ENCODE assay signal across 9 cellular contexts in genomic region chr1:172894345-172895049, GRCh38.
DNase-seq lines count a peak whose midpoint lies in the region; ATAC-seq and TF ChIP-seq lines count a peak whose summit lies in the region.
"Had no signal": no experiment of that assay in that cellular context is flagged by ENCODE, and none has a peak within 500 bp of the region (broad histone marks: within the 10 kb centered on the region; RNA-seq: fewer than 3 reads in every experiment).

No MANE protein-coding gene starts in this region.

- ATAC-seq in DND-41 (ENCODE audit: insufficient read depth, low read depth) (peak; percentile 71), GM21723 (IDR thresholded peaks at IDR 0.05; ENCODE audit: unreplicated experiment) (peak; percentile 5), GM23338 (no peak)

- H3K27me3 ChIP-seq in DND-41 (ENCODE audit: insufficient read depth, low read length, poor library complexity) (no peaks in the 10 kb centered on the region), SJSA1 (replicated peaks) (no peaks in the 10 kb centered on the region), mesenchymal stem cell (ENCODE audit: control insufficient read depth in 1 of 2, insufficient read depth in 1 of 2, low read length in 2 of 2) (no peaks in the 10 kb centered on the region), GM23338 (ENCODE audit: insufficient read depth) (no peaks in the 10 kb centered on the region)
- H3K27me3 ChIP-seq: vagina had no signal

- H3K4me1 ChIP-seq in DND-41 (ENCODE audit: insufficient read depth, low read length) (peaks cover 39% of the 10 kb centered on the region), SJSA1 (replicated peaks) (peaks cover 60% of the 10 kb centered on the region), mesenchymal stem cell (ENCODE audit: control insufficient read depth, insufficient read depth, low read depth, low read length) (no peaks in the 10 kb centered on the region), GM23338 (ENCODE audit: insufficient read depth) (no peaks in the 10 kb centered on the region)
- H3K4me1 ChIP-seq: vagina had no signal

- H3K79me1 ChIP-seq in mesenchymal stem cell (replicated peaks; ENCODE audit: low read length, poor library complexity, severe bottlenecking) = no peaks in the 10 kb centered on the region

- no peaks in the 10 kb centered on the region for H3K9me3 Mint-ChIP-seq in GM23338

- no peak overlapping the region for H3K4ac ChIP-seq in mesenchymal stem cell (ENCODE audit: low read depth in 1 of 2, low read length in 2 of 2)

- no peak overlapping the region for H3K27ac Mint-ChIP-seq in GM23338

- WGBS in mesenchymal stem cell = 83% methylated on average over 2 of the region's 8 CpGs

- H3K18ac ChIP-seq in mesenchymal stem cell (ENCODE audit: low read depth in 1 of 2, low read length in 2 of 2) = no peak overlapping the region

- H2BK5ac ChIP-seq in mesenchymal stem cell (ENCODE audit: low read depth, low read length, poor library complexity, severe bottlenecking) = no peak overlapping the region

- H3K36me3 ChIP-seq in DND-41 (ENCODE audit: insufficient read depth, low read length) = no peaks in the 10 kb centered on the region
- peaks cover 5% of the 10 kb centered on the region; the same call in 1 of the 2 replicates for H3K36me3 ChIP-seq in SJSA1
- no peaks in the 10 kb centered on the region for H3K36me3 ChIP-seq in mesenchymal stem cell (ENCODE audit: control insufficient read depth in 1 of 2, insufficient read depth in 2 of 2, low read depth in 1 of 2, low read length in 2 of 2)
- no peaks in the 10 kb centered on the region for H3K36me3 ChIP-seq in GM23338 (ENCODE audit: insufficient read depth)
- H3K36me3 ChIP-seq: vagina had no signal

- intact Hi-C loops in posterior cingulate gyrus (cut with DNase I) = no loop called here

- H3F3A ChIP-seq in GM23338 (replicated peaks; ENCODE audit: low read depth) = no peaks in the 10 kb centered on the region

- H3K14ac ChIP-seq in mesenchymal stem cell (ENCODE audit: low read length in 2 of 2) = no peak overlapping the region

- no peaks in the 10 kb centered on the region for H3K36me3 Mint-ChIP-seq in GM23338 (ENCODE audit: low read depth)

- no peak overlapping the region for H2AK5ac ChIP-seq in mesenchymal stem cell (ENCODE audit: low read length, severe bottlenecking)

- peak; percentile 19 for DNase-seq in DND-41
- DNase-seq in SJSA1 (ENCODE audit: low read depth in 1 of 2, low spot score in 2 of 2) = no peak
- no peak for DNase-seq in mesenchymal stem cell
- DNase-seq in NCI-H1436 treated with DMSO at 0.1 percent for 48 hours (lab: John Stamatoyannopoulos, UW) = no peak
- no peak for DNase-seq in posterior cingulate gyrus
- no peak for DNase-seq in stimulated activated CD4-positive, alpha-beta T cell treated with anti-CD3 and anti-CD28 coated beads, Interleukin-4, amount 100 ng/mL, for 1 hour
- no peak for DNase-seq in GM23338 (ENCODE audit: low spot score)

- H3K4me2 ChIP-seq in DND-41 (ENCODE audit: insufficient read depth, low read length) (peak overlapping the region; percentile 61), mesenchymal stem cell (ENCODE audit: low read length, poor library complexity, severe bottlenecking) (no peak overlapping the region), GM23338 (no peak overlapping the region)

- H2AFZ ChIP-seq in DND-41 (ENCODE audit: low read depth, low read length) (peak overlapping the region; percentile 54), mesenchymal stem cell (ENCODE audit: low read depth, low read length) (no peak overlapping the region), GM23338 (no peak overlapping the region)

- H3K23ac ChIP-seq in mesenchymal stem cell (ENCODE audit: low read length in 2 of 2) = no peak overlapping the region

- H2BK12ac ChIP-seq in mesenchymal stem cell (ENCODE audit: low read length in 2 of 2) = no peak overlapping the region

- no peaks in the 10 kb centered on the region for H3K9me3 ChIP-seq in DND-41 (ENCODE audit: insufficient read depth, low read length, severe bottlenecking)
- H3K9me3 ChIP-seq in SJSA1 (replicated peaks) = no peaks in the 10 kb centered on the region
- H3K9me3 ChIP-seq in mesenchymal stem cell (ENCODE audit: control insufficient read depth, low read length) = no peaks in the 10 kb centered on the region
- H3K9me3 ChIP-seq: vagina had no signal

- H4K20me1 ChIP-seq in DND-41 (ENCODE audit: insufficient read depth, low read length) = no peaks in the 10 kb centered on the region
- H4K20me1 ChIP-seq in GM23338 (replicated peaks; ENCODE audit: insufficient read depth) = no peaks in the 10 kb centered on the region

- no peak overlapping the region for H4K8ac ChIP-seq in mesenchymal stem cell (ENCODE audit: low read length)

- peak overlapping the region in 1 of 2 experiments; percentile 40; a peak in 2 of 4 replicates for H3K4me3 ChIP-seq in DND-41 (ENCODE audit: low read depth in 1 of 2, low read length in 2 of 2)
- no peak overlapping the region; the same call in 1 of the 2 replicates for H3K4me3 ChIP-seq in SJSA1
- no peak overlapping the region for H3K4me3 ChIP-seq in mesenchymal stem cell (ENCODE audit: insufficient read depth in 1 of 2, low read depth in 1 of 2, low read length in 2 of 2)
- no peak overlapping the region for H3K4me3 ChIP-seq in GM23338
- H3K4me3 ChIP-seq: vagina had no signal

- H3K9ac ChIP-seq in DND-41 (ENCODE audit: low read depth, low read length) = peak overlapping the region; percentile 49
- H3K9ac ChIP-seq in mesenchymal stem cell (ENCODE audit: low read length) = no peak overlapping the region

- H3K79me2 ChIP-seq in DND-41 (ENCODE audit: insufficient read depth, low read length) (no peaks in the 10 kb centered on the region), GM23338 (replicated peaks; ENCODE audit: insufficient read depth) (no peaks in the 10 kb centered on the region)

- no peak overlapping the region for H3K4me3 Mint-ChIP-seq in GM23338

- no peak overlapping the region for H2BK15ac ChIP-seq in mesenchymal stem cell (ENCODE audit: low read depth, poor library complexity, severe bottlenecking)

- TF ChIP-seq CTCF in DND-41 (IDR thresholded peaks at IDR 0.05; ENCODE audit: borderline replicate concordance, extremely low read depth, low read length, poor library complexity, severe bottlenecking) = no peak
- TF ChIP-seq CTCF in GM23338 (conservative IDR thresholded peaks at IDR 0.05; ENCODE audit: low read depth in 2 of 2) = no peak

- peaks cover 4% of the 10 kb centered on the region; the same call in 1 of the 2 replicates for H3K9me2 ChIP-seq in GM23338 (ENCODE audit: insufficient read depth)

- H3K27me3 Mint-ChIP-seq in GM23338 (ENCODE audit: insufficient read depth, low read depth, poor library complexity) = no peaks in the 10 kb centered on the region

- peak overlapping the region; percentile 69 for H4K91ac ChIP-seq in mesenchymal stem cell (ENCODE audit: low read length)

- H3K27ac ChIP-seq in DND-41 (ENCODE audit: low read length) (peak overlapping the region; percentile 80), SJSA1 (peak overlapping the region; percentile 31; the same call in 1 of the 2 replicates), mesenchymal stem cell (ENCODE audit: low read length, poor library complexity, severe bottlenecking) (no peak overlapping the region), GM23338 (ENCODE audit: low read depth) (no peak overlapping the region)
- H3K27ac ChIP-seq: vagina had no signal

- peak overlapping the region; percentile 81 for H2BK120ac ChIP-seq in mesenchymal stem cell (ENCODE audit: low read depth, low read length)

- peaks cover 10% of the 10 kb centered on the region; the same call in 2 of the 3 replicates for H3K4me1 Mint-ChIP-seq in GM23338

TF ChIP-seq in GM23338, 12 proteins besides CTCF, POLR2A, EP300 and RAD21 (continues in another document):
- no peak for TF ChIP-seq ZNF114 (CRISPR knock-in tag; IDR thresholded peaks at IDR 0.05)
- TF ChIP-seq EZH2phosphoT487 (IDR thresholded peaks at IDR 0.05; ENCODE audit: unreplicated experiment) = no peak
- no peak for TF ChIP-seq CREB1 (CRISPR knock-in tag; IDR thresholded peaks at IDR 0.05; ENCODE audit: low read depth)
- no peak for TF ChIP-seq REST (IDR thresholded peaks at IDR 0.05; ENCODE audit: unreplicated experiment)
- no peak for TF ChIP-seq NANOG (IDR thresholded peaks at IDR 0.05; ENCODE audit: borderline replicate concordance)

Comparison
In these comparisons a context has a peak if more than half of its experiments do, and no peak if none do; other contexts are left out.
1. H3K27ac ChIP-seq: peak in DND-41 (single experiment) and SJSA1 (single experiment); none in mesenchymal stem cell (single experiment) and GM23338 (single experiment).